ENCODE assay signal across 15 cellular contexts in genomic region chrX:49272426-49272825, GRCh38. TPM values are rescaled to one million over a fixed set of nuclear protein-coding genes. Genes with fewer than 3 reads are reported as not detected.
DNase-seq lines count a peak whose midpoint lies in the region; ATAC-seq and TF ChIP-seq lines count a peak whose summit lies in the region.
"Had no signal": no experiment of that assay in that cellular context is flagged by ENCODE, and none has a peak within 500 bp of the region (broad histone marks: within the 10 kb centered on the region; RNA-seq: fewer than 3 reads in every experiment).

No MANE protein-coding gene starts in this region.

- DNase-seq in activated CD8-positive, alpha-beta memory T cell treated with anti-CD3 and anti-CD28 coated beads, Interleukin-2, amount 50 U/mL, for 4 hours, result peak; percentile 13
- DNase-seq in activated CD8-positive, alpha-beta memory T cell treated with anti-CD3 and anti-CD28 coated beads for 24 hours, result no peak
- DNase-seq in coronary artery (ENCODE audit: low spot score), result no peak
- no peak for DNase-seq in amygdala (lab: John Stamatoyannopoulos, UW)
- DNase-seq: colonic mucosa, Kasumi-1, NCI-H187, SHP77 treated with DMSO at 0.1 percent for 48 hours had no signal

- ATAC-seq in HG03139 (IDR thresholded peaks at IDR 0.05; ENCODE audit: unreplicated experiment), result no peak
- no peak for ATAC-seq in GM19467 (IDR thresholded peaks at IDR 0.05; ENCODE audit: unreplicated experiment)
- ATAC-seq: GM12878 had no signal

- TF ChIP-seq CTCF in SU-DHL-6 (IDR thresholded peaks at IDR 0.05; ENCODE audit: insufficient read depth, low read length, poor library complexity, severe bottlenecking), result no peak
- no peak for TF ChIP-seq CTCF in coronary artery (IDR thresholded peaks at IDR 0.05)

- peaks cover 3% of the 10 kb centered on the region; the same call in 1 of the 2 replicates for H3F3A ChIP-seq in SU-DHL-6 (ENCODE audit: insufficient read depth)

- H4K20me1 ChIP-seq in SU-DHL-6 (ENCODE audit: low read depth, low read length), result no peaks in the 10 kb centered on the region

- H3K4me3 ChIP-seq in SU-DHL-6 (ENCODE audit: insufficient read depth, low read length, poor library complexity, severe bottlenecking) (no peak overlapping the region), coronary artery (peak overlapping the region; percentile 88), skeletal muscle tissue (ENCODE audit: low read length in 3 of 3) (peak overlapping the region in 1 of 3 donors; percentile 17)
- H3K4me3 ChIP-seq: colonic mucosa, vagina had no signal

- H3K36me3 ChIP-seq in SU-DHL-6 (ENCODE audit: low read length) (no peaks in the 10 kb centered on the region), skeletal muscle tissue (ENCODE audit: control insufficient read depth in 3 of 3, insufficient read depth in 3 of 3, low read length in 3 of 3) (no peaks in the 10 kb centered on the region)
- H3K36me3 ChIP-seq: colonic mucosa, vagina had no signal

- H3K9ac ChIP-seq in SU-DHL-6 (ENCODE audit: low read length) (no peak overlapping the region), skeletal muscle tissue (ENCODE audit: low read depth in 1 of 3, low read length in 3 of 3) (peak overlapping the region in 2 of 3 donors; percentile 14 to 25)

- H3K4me1 ChIP-seq in skeletal muscle tissue (ENCODE audit: control insufficient read depth in 3 of 3, insufficient read depth in 3 of 3, low read length in 3 of 3), result peaks cover 26 to 42% (median 37%) of the 10 kb centered on the region in 3 donors

- peak overlapping the region; percentile 55 for H3K4me2 ChIP-seq in SU-DHL-6 (ENCODE audit: low read depth, low read length, poor library complexity, severe bottlenecking)

- H3K9me2 ChIP-seq in SU-DHL-6 (replicated peaks; ENCODE audit: insufficient read depth, low read length), result no peaks in the 10 kb centered on the region

- no peaks in the 10 kb centered on the region for H3K27me3 ChIP-seq in SU-DHL-6 (ENCODE audit: low read length)
- no peaks in the 10 kb centered on the region for H3K27me3 ChIP-seq in skeletal muscle tissue (ENCODE audit: control insufficient read depth in 3 of 3, insufficient read depth in 3 of 3, low read length in 3 of 3)
- H3K27me3 ChIP-seq: colonic mucosa, vagina had no signal

- H3K9me3 ChIP-seq in SU-DHL-6 (ENCODE audit: insufficient read depth, low read length) (no peaks in the 10 kb centered on the region), skeletal muscle tissue (ENCODE audit: control insufficient read depth in 3 of 3, low read length in 3 of 3) (no peaks in the 10 kb centered on the region)
- H3K9me3 ChIP-seq: colonic mucosa, vagina had no signal

- H3K27ac ChIP-seq in SU-DHL-6 (ENCODE audit: low read depth, low read length), result no peak overlapping the region
- no peak overlapping the region for H3K27ac ChIP-seq in coronary artery
- H3K27ac ChIP-seq in skeletal muscle tissue (ENCODE audit: low read depth, low read length), result no peak overlapping the region
- H3K27ac ChIP-seq: colonic mucosa, vagina had no signal

- H2AFZ ChIP-seq in SU-DHL-6 (ENCODE audit: low read depth, low read length, severe bottlenecking), result no peak overlapping the region

- 0 out of 2 replicates have a peak, but pooled peaks cover 3% of the 10 kb centered on the region for H3K79me2 ChIP-seq in SU-DHL-6 (ENCODE audit: insufficient read depth, low read length)

RNA-seq across cellular contexts. Expression of gene PPP1R3F, which starts 2.8 kb away (rescaled TPM):
- 6.8 TPM for total RNA-seq in skeletal muscle tissue

RNA-seq across cellular contexts. Expression of gene FOXP3, which starts 7.9 kb away (rescaled TPM):
- not detected for total RNA-seq in skeletal muscle tissue

RNA-seq across cellular contexts. Expression of gene GAGE10, which starts 31.0 kb away (rescaled TPM):
- total RNA-seq in skeletal muscle tissue, result not detected
- total RNA-seq: colonic mucosa, GM12878, osteocyte, vagina had no signal

RNA-seq across cellular contexts. Expression of gene CCDC22, which starts 37.2 kb away (rescaled TPM):
- total RNA-seq in skeletal muscle tissue, result 5.7 TPM

RNA-seq across cellular contexts. Expression of gene CACNA1F, which starts 39.3 kb away (rescaled TPM):
- total RNA-seq in skeletal muscle tissue, result not detected
- total RNA-seq: osteocyte had no signal
